8 cellular contexts compared by ENCODE assay signal in genomic region chr11:3853935-3854659, GRCh38. TPM values are rescaled to one million over a fixed set of nuclear protein-coding genes. Genes with fewer than 3 reads are reported as not detected.
DNase-seq lines count a peak whose midpoint lies in the region; ATAC-seq, FAIRE-seq and TF ChIP-seq lines count a peak whose summit lies in the region.

No MANE protein-coding gene starts in this region.

- H3K9me3 ChIP-seq in BLaER1 (no peaks in the 10 kb centered on the region), HUES48 (ENCODE audit: control insufficient read depth, insufficient read depth, low read length) (no peaks in the 10 kb centered on the region), pancreas (no peaks in the 10 kb centered on the region)

- H3K4me1 ChIP-seq in BLaER1 (peaks cover 52% of the 10 kb centered on the region), HUES48 (ENCODE audit: control insufficient read depth, insufficient read depth, low read length) (peaks cover 14% of the 10 kb centered on the region), pancreas (peaks cover 9 to 25% (median 20%) of the 10 kb centered on the region in 3 donors)

- no peak for TF ChIP-seq CTCF in pancreas (IDR thresholded peaks at IDR 0.05)

- peak overlapping the region; percentile 98 for H3K4me2 ChIP-seq in BLaER1

- peaks cover 33% of the 10 kb centered on the region for H4K20me1 ChIP-seq in BLaER1

- FAIRE-seq in pancreas (lab: Jason Lieb, UNC), result no peak

- H3K27ac ChIP-seq in BLaER1, result peak overlapping the region; percentile 85
- no peak overlapping the region for H3K27ac ChIP-seq in HUES48 (ENCODE audit: low read depth, low read length)
- H3K27ac ChIP-seq in pancreas, result peak overlapping the region in 3 of 4 donors; percentile 85 to 96 (median 96)

- peaks cover 21% of the 10 kb centered on the region for H3K36me3 Mint-ChIP-seq in effector memory CD8-positive, alpha-beta T cell (ENCODE audit: insufficient read depth)

- 65 to 67% methylated on average over 11 of the region's 11 CpGs for WGBS in pancreas, 2 donors

- H3K4me1 Mint-ChIP-seq in effector memory CD8-positive, alpha-beta T cell (ENCODE audit: low read depth in 2 of 2), result peaks cover 44 to 55% of the 10 kb centered on the region in 2 donors

- intact Hi-C loops in pancreas (cut with DNase I), result loop anchor here in 1 of 3 donors (5.0 kb wide), 1 partner anchor 218 kb away; no protein-coding TSS in a partner anchor

- peak; percentile 34 for ATAC-seq in GM21360 (IDR thresholded peaks at IDR 0.05; ENCODE audit: unreplicated experiment)
- peak; percentile 60 for ATAC-seq in effector memory CD8-positive, alpha-beta T cell (replicated peaks)
- peak in 2 of 4 donors; percentile 1 to 3 for ATAC-seq in pancreas

- no peaks in the 10 kb centered on the region for H3K27me3 Mint-ChIP-seq in effector memory CD8-positive, alpha-beta T cell

- H3K36me3 ChIP-seq in BLaER1 (no peaks in the 10 kb centered on the region), HUES48 (ENCODE audit: control insufficient read depth, insufficient read depth, low read length) (no peaks in the 10 kb centered on the region), pancreas (no peaks in the 10 kb centered on the region)

- H3K27me3 ChIP-seq in BLaER1 (peaks cover 8% of the 10 kb centered on the region; the same call in 1 of the 2 replicates), HUES48 (ENCODE audit: control insufficient read depth, insufficient read depth, low read length) (peaks cover 18% of the 10 kb centered on the region), pancreas (no peaks in the 10 kb centered on the region)

- H3K9ac ChIP-seq in BLaER1 (peak overlapping the region; percentile 80), HUES48 (ENCODE audit: low read depth, low read length) (no peak overlapping the region)

- DNase-seq in activated CD4-positive, alpha-beta T cell treated with anti-CD3 and anti-CD28 coated beads for 1 hour, result peak; percentile 49
- DNase-seq in effector memory CD8-positive, alpha-beta T cell, result peak in 2 of 3 experiments; percentile 58 to 67
- DNase-seq in pancreas (peak in 3 of 6 donors; percentile 31 to 39 (median 38)), COLO668 (lab: John Stamatoyannopoulos, UW; ENCODE audit: unreplicated experiment) (no peak), NCI-H446 treated with DMSO at 0.1 percent for 48 hours (lab: John Stamatoyannopoulos, UW) (no peak)

- H3K4me3 Mint-ChIP-seq in effector memory CD8-positive, alpha-beta T cell, result peak overlapping the region; percentile 98 to 99

- peak overlapping the region; percentile 89 for H3K4me3 ChIP-seq in BLaER1
- peak overlapping the region; percentile 86; the same call in 1 of the 2 replicates for H3K4me3 ChIP-seq in HUES48 (ENCODE audit: low read depth, low read length)
- peak overlapping the region in 1 of 4 donors; percentile 84 for H3K4me3 ChIP-seq in pancreas

- H3K27ac Mint-ChIP-seq in effector memory CD8-positive, alpha-beta T cell, result peak overlapping the region; percentile 96 to 99

- no peaks in the 10 kb centered on the region for H3K9me3 Mint-ChIP-seq in effector memory CD8-positive, alpha-beta T cell

RNA-seq across cellular contexts. Expression of gene STIM1, which starts 1.4 kb away (rescaled TPM):
- total RNA-seq in pancreas, result 10 to 100 TPM; 17.0 to 28.9 (median 20.4) TPM
- 10 to 100 TPM; 10.2 to 13.3 TPM for polyA plus RNA-seq in pancreas

RNA-seq across cellular contexts. Expression of gene RHOG, which starts 13.3 kb away (rescaled TPM):
- total RNA-seq in pancreas, result 10 to 100 TPM in 5 of 6 donors, 1 to 10 TPM in 1; 9.0 to 27.5 (median 14.0) TPM
- polyA plus RNA-seq in pancreas, result 10 to 100 TPM; 13.6 to 18.5 TPM

RNA-seq across cellular contexts. Expression of gene PGAP2, which starts 45.7 kb away (rescaled TPM):
- 10 to 100 TPM; 13.5 to 21.4 (median 17.2) TPM for total RNA-seq in pancreas
- polyA plus RNA-seq in pancreas, result 10 to 100 TPM; 18.6 to 32.9 TPM

RNA-seq across cellular contexts. Expression of gene NUP98, which starts 56.7 kb away (rescaled TPM):
- total RNA-seq in pancreas, result 10 to 100 TPM; 21.2 to 38.0 (median 27.0) TPM
- 10 to 100 TPM; 12.2 to 18.7 TPM for polyA plus RNA-seq in pancreas

Comparison
In these comparisons a context has a peak if more than half of its experiments do, and no peak if none do; other contexts are left out.
1. DNase-seq: peak in activated CD4-positive, alpha-beta T cell treated with anti-CD3 and anti-CD28 coated beads for 1 hour (single experiment) and effector memory CD8-positive, alpha-beta T cell (2 of 3); none in COLO668 (single experiment) and NCI-H446 treated with DMSO at 0.1 percent for 48 hours (single experiment).